ENCODE assay signal across 9 cellular contexts in genomic region chrX:55867254-55867653, GRCh38.
DNase-seq lines count a peak whose midpoint lies in the region; ATAC-seq lines count a peak whose summit lies in the region.
"Had no signal": no experiment of that assay in that cellular context is flagged by ENCODE, and none has a peak within 500 bp of the region (broad histone marks: within the 10 kb centered on the region; RNA-seq: fewer than 3 reads in every experiment).

No MANE protein-coding gene starts in this region.

- ATAC-seq in GM19035 (IDR thresholded peaks at IDR 0.05; ENCODE audit: unreplicated experiment) (peak; percentile 78), HG02759 (IDR thresholded peaks at IDR 0.05; ENCODE audit: unreplicated experiment) (peak; percentile 84)
- ATAC-seq: mucosa of descending colon had no signal

- DNase-seq in Kasumi-1 (lab: John Stamatoyannopoulos, UW) (peak; percentile 11 to 49), glomerular visceral epithelial cell (ENCODE audit: extremely low spot score) (peak; percentile 58), NCI-H2196 (lab: John Stamatoyannopoulos, UW; ENCODE audit: unreplicated experiment) (no peak), SIG-M5 treated with dmso at 0.1 percent for 504 hours (lab: John Stamatoyannopoulos, UW; ENCODE audit: unreplicated experiment) (no peak), NCI-H2227 treated with DMSO at 0.1 percent for 48 hours (lab: John Stamatoyannopoulos, UW) (no peak)
- no peak for DNase-seq in stimulated activated CD8-positive, alpha-beta memory T cell treated with anti-CD3 and anti-CD28 coated beads, Interleukin-4, amount 100 ng/mL, for 48 hours

Comparison
In these comparisons a context has a peak if more than half of its experiments do, and no peak if none do; other contexts are left out.
1. DNase-seq: peak in Kasumi-1 (2 of 2) and glomerular visceral epithelial cell (single experiment); none in stimulated activated CD8-positive, alpha-beta memory T cell treated with anti-CD3 and anti-CD28 coated beads, Interleukin-4, amount 100 ng/mL, for 48 hours (single experiment), NCI-H2196 (single experiment), SIG-M5 treated with dmso at 0.1 percent for 504 hours (single experiment) and NCI-H2227 treated with DMSO at 0.1 percent for 48 hours (single experiment).